In genomic region chr7:158723714-158724385, GRCh38 we compare ENCODE assay signal across 1 cellular context.
TF ChIP-seq lines count a peak whose summit lies in the region.

No MANE protein-coding gene starts in this region.

TF ChIP-seq in HepG2, 621 proteins besides CTCF, POLR2A, EP300 and RAD21 (continued from another document):
- TF ChIP-seq CEBPZ (IDR thresholded peaks at IDR 0.05; ENCODE audit: low read length) = no peak
- no peak for TF ChIP-seq ARID3A (IDR thresholded peaks at IDR 0.05; ENCODE audit: low read depth, low read length)
